Comparison of ENCODE assay signal across 19 cellular contexts in genomic region chr9:15389173-15389572, GRCh38.
"Had no signal": no experiment of that assay in that cellular context is flagged by ENCODE, and none has a peak within 500 bp of the region (broad histone marks: within the 10 kb centered on the region; RNA-seq: fewer than 3 reads in every experiment).

No MANE protein-coding gene starts in this region.

- H3K4me1 ChIP-seq: left ventricle myocardium inferior, prostate gland, right atrium auricular region, thyroid gland had no signal

- H3K4me3 ChIP-seq: ascending aorta, dorsolateral prefrontal cortex, left ventricle myocardium inferior, ovary, prostate gland, right atrium auricular region, thyroid gland had no signal

- H3K27me3 ChIP-seq: ascending aorta, ovary, right atrium auricular region, thyroid gland had no signal

- DNase-seq: activated CD4-positive, alpha-beta T cell treated with anti-CD3 and anti-CD28 coated beads, Interleukin-2, amount 10 ng/mL, durations not matched to agents 7 days and 5 days; activated CD4-positive, CD25-positive, alpha-beta regulatory T cell treated with anti-CD3 and anti-CD28 coated beads, Interleukin-2, amount 50 U/mL, for 72 hours; activated CD8-positive, alpha-beta T cell treated with anti-CD3 and anti-CD28 coated beads, Interleukin-2, amount 10 ng/mL, durations not matched to agents 7 days and 5 days; activated gamma-delta T cell treated with Interleukin-2 at 50 U/mL for 16 hours; dorsolateral prefrontal cortex; endodermal cell; immature natural killer cell; left ventricle myocardium inferior; midbrain; ovary; stimulated activated CD4-positive, alpha-beta T cell treated with anti-CD3 and anti-CD28 coated beads, Interleukin-1b, Interleukin-23, amount 100 ng/mL, for 48 hours; substantia nigra; thyroid gland; WERI-Rb-1 had no signal

- ATAC-seq: activated CD8-positive, alpha-beta T cell treated with anti-CD3 and anti-CD28 coated beads, Interleukin-2, amount 10 ng/mL, durations not matched to agents 7 days and 5 days; natural killer cell treated with Interleukin-12 subunit alpha and Interleukin-12 subunit beta and Interleukin-15 and Interleukin-18, amount 100 ng/mL, for 72 hours had no signal

- H3K27ac ChIP-seq: ascending aorta, dorsolateral prefrontal cortex, epithelial cell of prostate, left ventricle myocardium inferior, ovary, prostate gland, right atrium auricular region, thyroid gland, WERI-Rb-1 had no signal

- H3K36me3 ChIP-seq: ascending aorta, left ventricle myocardium inferior, ovary, prostate gland, right atrium auricular region, thyroid gland, WERI-Rb-1 had no signal

- H3K9me3 ChIP-seq: ascending aorta, left ventricle myocardium inferior, ovary, prostate gland, right atrium auricular region, thyroid gland had no signal
